In the genomic region with DNA sequence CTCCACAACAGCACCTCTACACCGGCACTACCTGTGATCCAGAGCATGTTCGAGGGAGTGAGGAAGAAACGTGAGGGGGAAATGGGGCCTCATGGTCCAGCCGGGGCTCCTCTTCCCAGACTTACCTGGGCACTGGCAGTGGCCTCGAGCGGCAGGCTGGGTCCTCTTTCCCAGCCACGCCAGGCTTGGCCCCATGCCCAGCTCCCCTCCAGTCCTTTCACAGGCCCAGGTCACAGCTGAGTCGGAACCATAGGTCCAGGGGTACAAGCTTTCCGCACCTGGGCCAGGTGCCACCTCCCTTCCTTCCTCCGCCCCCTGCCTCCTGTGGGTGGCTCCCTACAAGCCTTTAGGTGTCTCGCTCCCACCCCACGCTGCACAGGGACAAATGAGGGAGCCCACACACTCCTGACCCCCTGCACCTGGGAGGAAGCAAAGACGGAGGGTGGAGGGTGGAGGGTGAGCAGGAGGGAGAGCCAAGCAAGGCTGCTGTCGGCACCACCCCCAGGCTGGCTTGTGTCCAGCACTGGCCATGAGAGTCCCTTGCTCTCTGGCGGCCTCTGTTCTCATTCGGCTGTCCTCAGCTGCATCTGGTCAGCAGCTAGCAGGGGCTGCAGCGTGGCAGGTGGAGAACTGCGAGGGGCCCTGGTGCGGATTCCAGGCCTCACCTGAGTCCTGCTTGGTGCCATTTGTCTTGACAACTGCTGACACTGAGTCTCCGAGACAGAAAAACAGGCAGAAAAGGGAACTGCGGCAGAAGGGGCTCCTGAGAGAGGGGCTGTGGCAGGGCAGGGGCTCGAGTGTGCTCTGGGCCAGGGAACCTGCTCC, we compare ENCODE assay signal across 16 cellular contexts. TPM values are rescaled to one million over a fixed set of nuclear protein-coding genes. Genes with fewer than 3 reads are reported as not detected.
A peak's percentile ranks its signal among the peaks of the same experiment; 100 is the strongest.
DNase-seq lines count a peak whose midpoint lies in the region; ATAC-seq and TF ChIP-seq lines count a peak whose summit lies in the region.
"Had no signal": no experiment of that assay in that cellular context is flagged by ENCODE, and none has a peak within 500 bp of the region (broad histone marks: within the 10 kb centered on the region; RNA-seq: fewer than 3 reads in every experiment).

No MANE protein-coding gene starts in this region.

- H3K4me1 Mint-ChIP-seq in GM23338 (peaks cover 21% of the 10 kb centered on the region), progenitor cell of endocrine pancreas (ENCODE audit: low read depth) (peaks cover 6% of the 10 kb centered on the region)
- H3K4me1 Mint-ChIP-seq in T-helper 2 cell treated with Interferon-gamma antibody and Interleukin-4, amounts not matched to agents 5 μg/mL and 100 μg/mL, for 36 hours (ENCODE audit: low read depth): peaks cover 4% of the 10 kb centered on the region

- H3F3A ChIP-seq in GM23338 (replicated peaks; ENCODE audit: low read depth): no peaks in the 10 kb centered on the region

- ATAC-seq in GM23338 (peak; percentile 17), heart right ventricle (peak; percentile 35 to 73 (median 56)), HG03432 (IDR thresholded peaks at IDR 0.05; ENCODE audit: unreplicated experiment) (no peak)

- H3K4me3 Mint-ChIP-seq in GM23338 (no peak overlapping the region), progenitor cell of endocrine pancreas (ENCODE audit: low read depth) (no peak overlapping the region)
- no peak overlapping the region for H3K4me3 Mint-ChIP-seq in T-helper 2 cell treated with Interferon-gamma antibody and Interleukin-4, amounts not matched to agents 5 μg/mL and 100 μg/mL, for 36 hours
- H3K4me3 Mint-ChIP-seq: CD4-positive, CD25-positive, alpha-beta regulatory T cell had no signal

- H3K9me3 Mint-ChIP-seq in GM23338: no peaks in the 10 kb centered on the region
- H3K9me3 Mint-ChIP-seq in progenitor cell of endocrine pancreas (ENCODE audit: low read depth): no peaks in the 10 kb centered on the region
- no peaks in the 10 kb centered on the region for H3K9me3 Mint-ChIP-seq in T-helper 2 cell treated with Interferon-gamma antibody and Interleukin-4, amounts not matched to agents 5 μg/mL and 100 μg/mL, for 36 hours
- H3K9me3 Mint-ChIP-seq: CD4-positive, CD25-positive, alpha-beta regulatory T cell had no signal

- no peaks in the 10 kb centered on the region; the same call in 1 of the 2 replicates for H3K9me2 ChIP-seq in GM23338 (ENCODE audit: insufficient read depth)

- WGBS in heart right ventricle, 2 donors: 69 to 73% methylated on average over 22 of the region's 22 CpGs

- no peak for TF ChIP-seq CTCF in GM23338 (conservative IDR thresholded peaks at IDR 0.05; ENCODE audit: low read depth in 2 of 2)
- TF ChIP-seq CTCF in WERI-Rb-1 (IDR thresholded peaks at IDR 0.05; ENCODE audit: low read depth, low read length): peak; percentile 19; the same call in 1 of the 2 replicates
- TF ChIP-seq CTCF in heart right ventricle (IDR thresholded peaks at IDR 0.05): no peak
- TF ChIP-seq CTCF in progenitor cell of endocrine pancreas (IDR thresholded peaks at IDR 0.05; ENCODE audit: unreplicated experiment): no peak

- no peaks in the 10 kb centered on the region for H3K79me2 ChIP-seq in GM23338 (replicated peaks; ENCODE audit: insufficient read depth)

- DNase-seq in GM23338 (ENCODE audit: low spot score) (no peak), WERI-Rb-1 (no peak), heart right ventricle (peak; percentile 42 to 72), progenitor cell of endocrine pancreas (ENCODE audit: low spot score, unreplicated experiment) (peak; percentile 7), NCI-H2171 (lab: John Stamatoyannopoulos, UW) (no peak)
- DNase-seq in T-helper 2 cell treated with Interferon-gamma antibody and Interleukin-4, amounts not matched to agents 5 μg/mL and 100 μg/mL, for 36 hours (ENCODE audit: low spot score): no peak
- no peak for DNase-seq in activated naive CD4-positive, alpha-beta T cell (lab: John Stamatoyannopoulos, UW)
- DNase-seq: activated gamma-delta T cell treated with Interleukin-2 at 50 U/mL for 16 hours; CD4-positive, CD25-positive, alpha-beta regulatory T cell; cerebellar nuclear complex; esophagus squamous epithelium; Karpas-422; NCI-H1930; tibial artery had no signal

- H3K9me3 ChIP-seq in WERI-Rb-1 (ENCODE audit: severe bottlenecking) (peaks cover 12% of the 10 kb centered on the region), heart right ventricle (no peaks in the 10 kb centered on the region)
- H3K9me3 ChIP-seq: esophagus squamous epithelium, tibial artery had no signal

- H3K27ac ChIP-seq in GM23338 (ENCODE audit: low read depth): no peak overlapping the region
- no peak overlapping the region for H3K27ac ChIP-seq in WERI-Rb-1
- peak overlapping the region in 5 of 10 donors; percentile 38 to 64 (median 51) for H3K27ac ChIP-seq in heart right ventricle
- H3K27ac ChIP-seq: esophagus squamous epithelium, tibial artery had no signal

- H3K27me3 Mint-ChIP-seq in GM23338 (ENCODE audit: insufficient read depth, low read depth, poor library complexity) (peaks cover 6% of the 10 kb centered on the region), progenitor cell of endocrine pancreas (no peaks in the 10 kb centered on the region)
- peaks cover 5% of the 10 kb centered on the region for H3K27me3 Mint-ChIP-seq in T-helper 2 cell treated with Interferon-gamma antibody and Interleukin-4, amounts not matched to agents 5 μg/mL and 100 μg/mL, for 36 hours (ENCODE audit: low read depth)

- no peak overlapping the region for H3K4me3 ChIP-seq in GM23338
- H3K4me3 ChIP-seq in WERI-Rb-1 (ENCODE audit: low read depth, low read length): no peak overlapping the region
- H3K4me3 ChIP-seq in heart right ventricle: no peak overlapping the region
- H3K4me3 ChIP-seq: esophagus squamous epithelium, tibial artery had no signal

- peak overlapping the region; percentile 94 for H2AFZ ChIP-seq in GM23338

- no peak overlapping the region for H3K4me2 ChIP-seq in GM23338

- H3K27me3 ChIP-seq in GM23338 (ENCODE audit: insufficient read depth): no peaks in the 10 kb centered on the region
- no peaks in the 10 kb centered on the region for H3K27me3 ChIP-seq in WERI-Rb-1 (ENCODE audit: insufficient read depth, low read depth, severe bottlenecking)
- H3K27me3 ChIP-seq in heart right ventricle: no peaks in the 10 kb centered on the region

- H3K27ac Mint-ChIP-seq in GM23338 (no peak overlapping the region), progenitor cell of endocrine pancreas (no peak overlapping the region)
- H3K27ac Mint-ChIP-seq in T-helper 2 cell treated with Interferon-gamma antibody and Interleukin-4, amounts not matched to agents 5 μg/mL and 100 μg/mL, for 36 hours: no peak overlapping the region
- H3K27ac Mint-ChIP-seq: CD4-positive, CD25-positive, alpha-beta regulatory T cell had no signal

- no peaks in the 10 kb centered on the region for H4K20me1 ChIP-seq in GM23338 (replicated peaks; ENCODE audit: insufficient read depth)

- peaks cover 7% of the 10 kb centered on the region; the same call in 1 of the 2 replicates for H3K4me1 ChIP-seq in GM23338 (ENCODE audit: insufficient read depth)
- peaks cover 10 to 47% (median 32%) of the 10 kb centered on the region in 9 donors for H3K4me1 ChIP-seq in heart right ventricle
- H3K4me1 ChIP-seq: tibial artery had no signal

- H3K36me3 ChIP-seq in GM23338 (ENCODE audit: insufficient read depth) (no peaks in the 10 kb centered on the region), WERI-Rb-1 (no peaks in the 10 kb centered on the region), heart right ventricle (no peaks in the 10 kb centered on the region)
- H3K36me3 ChIP-seq: esophagus squamous epithelium, tibial artery had no signal

- H3K36me3 Mint-ChIP-seq in GM23338 (ENCODE audit: low read depth) (no peaks in the 10 kb centered on the region; the same call in 2 of the 3 replicates), progenitor cell of endocrine pancreas (ENCODE audit: insufficient read depth) (no peaks in the 10 kb centered on the region)
- no peaks in the 10 kb centered on the region for H3K36me3 Mint-ChIP-seq in T-helper 2 cell treated with Interferon-gamma antibody and Interleukin-4, amounts not matched to agents 5 μg/mL and 100 μg/mL, for 36 hours (ENCODE audit: low read depth)
- H3K36me3 Mint-ChIP-seq: CD4-positive, CD25-positive, alpha-beta regulatory T cell had no signal

- intact Hi-C loops in heart right ventricle (cut with DNase I): no loop called here

TF ChIP-seq in GM23338, 12 proteins besides CTCF, POLR2A, EP300 and RAD21 (continues in another document):
- TF ChIP-seq ZNF331 (CRISPR knock-in tag; IDR thresholded peaks at IDR 0.05; ENCODE audit: low read depth) (no peak), NANOG (IDR thresholded peaks at IDR 0.05; ENCODE audit: borderline replicate concordance) (no peak), POLR2AphosphoS5 (IDR thresholded peaks at IDR 0.05; ENCODE audit: low read depth) (no peak), STAT1 (IDR thresholded peaks at IDR 0.05; ENCODE audit: unreplicated experiment) (no peak), ZNF114 (CRISPR knock-in tag; IDR thresholded peaks at IDR 0.05) (no peak)

RNA-seq across cellular contexts. Expression of gene ADRA2B, which starts 26.8 kb away (rescaled TPM):
- 5.9 and 7.9 TPM in 2 replicates for total RNA-seq in GM23338 (2014; rRNA removed; shearing (Covaris generic))
- polyA plus RNA-seq in GM23338 (2016; fragmentation: Nextera tagmentation; extraction: Ambion mirVana) (1.5 and 1.7 TPM in 2 replicates), heart right ventricle (1 to 10 TPM; 1.9 to 5.2 TPM)
- total RNA-seq in heart right ventricle (1 to 10 TPM; 1.5 to 7.3 (median 3.4) TPM), progenitor cell of endocrine pancreas (0.69 and 0.91 TPM in 2 replicates)
- total RNA-seq: myocyte had no signal
- polyA plus RNA-seq: CD4-positive, CD25-positive, alpha-beta regulatory T cell had no signal

RNA-seq across cellular contexts. Expression of gene ASTL, which starts 48.7 kb away (rescaled TPM):
- 1.6 TPM in 1 of 2 replicates, not detected in the other for total RNA-seq in GM23338 (2014; rRNA removed; shearing (Covaris generic))
- polyA plus RNA-seq in GM23338 (2016; fragmentation: Nextera tagmentation; extraction: Ambion mirVana) (0.23 TPM in 1 of 2 replicates, not detected in the other), heart right ventricle (under 1 TPM in 1 of 2 donors, not detected in 1; 0.16 TPM)
- total RNA-seq in heart right ventricle (not detected), progenitor cell of endocrine pancreas (0.29 TPM in 1 of 2 replicates, not detected in the other)
- total RNA-seq: myocyte had no signal

RNA-seq across cellular contexts. Expression of gene GPAT2, which starts 54.9 kb away (rescaled TPM):
- total RNA-seq in GM23338 (2014; rRNA removed; shearing (Covaris generic)): 2.0 and 2.2 TPM in 2 replicates
- 1.4 and 1.6 TPM in 2 replicates for polyA plus RNA-seq in GM23338 (2016; fragmentation: Nextera tagmentation; extraction: Ambion mirVana)
- total RNA-seq in heart right ventricle: 10 to 100 TPM in 1 of 10 donors, 1 to 10 TPM in 9; 1.7 to 21.6 (median 3.6) TPM
- 1 to 10 TPM; 4.6 to 9.2 TPM for polyA plus RNA-seq in heart right ventricle
- not detected in 2 replicates for total RNA-seq in progenitor cell of endocrine pancreas
- total RNA-seq: myocyte had no signal

RNA-seq across cellular contexts. Expression of gene DUSP2, which starts 55.7 kb away (rescaled TPM):
- 10.5 and 13.0 TPM in 2 replicates for total RNA-seq in GM23338 (2014; rRNA removed; shearing (Covaris generic))
- polyA plus RNA-seq in GM23338 (2016; fragmentation: Nextera tagmentation; extraction: Ambion mirVana) (6.4 and 6.6 TPM in 2 replicates), heart right ventricle (10 to 100 TPM in 1 of 2 donors, 1 to 10 TPM in 1; 2.9 to 29.1 TPM)
- total RNA-seq in heart right ventricle (1 to 10 TPM in 9 of 10 donors, under 1 TPM in 1; 0.61 to 6.8 (median 2.5) TPM), progenitor cell of endocrine pancreas (0.64 and 0.93 TPM in 2 replicates)

Comparison
In these comparisons a context has a peak if more than half of its experiments do, and no peak if none do; other contexts are left out.
1. DNase-seq: peak in heart right ventricle (2 of 2) and progenitor cell of endocrine pancreas (single experiment); none in GM23338 (single experiment), WERI-Rb-1 (single experiment), NCI-H2171 (single experiment), T-helper 2 cell treated with Interferon-gamma antibody and Interleukin-4, amounts not matched to agents 5 μg/mL and 100 μg/mL, for 36 hours (single experiment) and activated naive CD4-positive, alpha-beta T cell (0 of 4).